In the genomic region with DNA sequence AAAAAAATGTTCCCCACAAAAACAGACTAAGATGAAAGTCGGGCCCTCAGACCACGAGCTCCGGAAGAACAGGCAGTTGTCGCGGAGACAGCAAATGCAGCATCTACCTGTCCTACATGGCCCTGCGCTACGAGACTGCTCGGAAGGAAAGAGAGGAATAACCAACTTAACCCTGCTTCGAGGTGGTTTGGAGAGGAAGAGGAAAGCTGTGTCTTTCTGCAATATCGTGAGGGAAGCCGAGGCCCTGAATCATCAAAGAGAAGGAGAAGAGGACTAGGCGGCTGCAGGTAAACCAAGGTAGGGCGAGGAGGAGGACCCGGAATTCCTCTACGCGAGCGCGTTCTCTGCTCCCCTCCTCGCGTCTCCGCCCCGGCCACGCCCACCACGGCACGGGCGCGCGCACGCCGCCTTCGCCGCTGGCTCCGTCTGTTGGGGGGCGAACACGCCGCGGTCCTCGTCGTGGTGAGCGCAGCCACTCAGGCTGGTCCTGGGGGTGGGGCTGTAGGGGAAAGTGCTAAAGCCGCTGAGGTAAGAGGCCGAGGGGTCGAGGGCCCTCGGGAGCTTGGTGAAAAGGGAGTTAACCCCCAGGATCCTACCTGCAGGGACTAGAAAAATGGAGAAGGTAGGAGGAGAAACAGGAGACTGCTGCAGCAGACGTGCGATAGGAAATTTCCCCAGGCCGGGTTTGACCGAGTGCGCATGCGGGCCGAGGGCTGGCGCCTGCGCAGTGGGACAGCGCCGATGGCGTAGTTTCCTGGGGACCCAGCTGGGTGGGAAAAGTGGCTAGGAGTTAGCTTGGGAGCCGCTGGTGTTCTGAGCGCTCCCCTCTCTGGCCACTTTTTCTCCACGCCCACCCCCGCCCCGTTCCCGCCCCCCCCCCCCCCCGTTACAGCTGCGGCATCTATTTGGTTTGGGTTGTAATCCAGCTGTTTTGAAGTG, we compare ENCODE assay signal across 9 cellular contexts. TPM values are rescaled to one million over a fixed set of nuclear protein-coding genes. Genes with fewer than 3 reads are reported as not detected.
DNase-seq lines count a peak whose midpoint lies in the region; ATAC-seq, FAIRE-seq and TF ChIP-seq lines count a peak whose summit lies in the region.
"Had no signal": no experiment of that assay in that cellular context is flagged by ENCODE, and none has a peak within 500 bp of the region (broad histone marks: within the 10 kb centered on the region; RNA-seq: fewer than 3 reads in every experiment).

ANAPC16 (plus strand) TSS at position 402 of the 939 bp plus-strand sequence. CDS start 7,903 bp downstream, outside the sequence.
ASCC1 (minus strand) TSS at position 666 of the 939 bp plus-strand sequence. CDS start 2,978 bp downstream, outside the sequence.

- H3K9ac ChIP-seq in kidney (ENCODE audit: low read length in 2 of 2) = peak within 1 kb of the TSS; percentile 90 to 97

- H3K27ac Mint-ChIP-seq in activated CD4-positive, alpha-beta T cell treated with anti-CD3 and anti-CD28 coated beads for 36 hours = peak within 1 kb of the TSS; percentile 97
- H3K27ac Mint-ChIP-seq in chondrocyte (ENCODE audit: unreplicated experiment) = peak within 1 kb of the TSS; percentile 99

- CTCF ChIA-PET in activated CD4-positive, alpha-beta T cell treated with anti-CD3 and anti-CD28 coated beads for 36 hours (lab: Charles Lee) = interaction anchor here (0.6 to 2.5 kb wide), 14 partner anchors 9 to 167 kb away, joined by 3 to 13 read pairs (median 4); partner anchors contain the start of gene DNAJB12

- H3K4me1 ChIP-seq in kidney (ENCODE audit: control insufficient read depth in 1 of 2, insufficient read depth in 1 of 2, low read depth in 1 of 2, low read length in 2 of 2) = peaks cover 6 to 19% of the 10 kb centered on the region in 2 donors

- peak within 1 kb of the TSS; percentile 91 for H3K4me3 Mint-ChIP-seq in activated CD4-positive, alpha-beta T cell treated with anti-CD3 and anti-CD28 coated beads for 36 hours
- H3K4me3 Mint-ChIP-seq in chondrocyte (ENCODE audit: unreplicated experiment) = peak within 1 kb of the TSS; percentile 95

- TF ChIP-seq CTCF in chondrocyte (IDR thresholded peaks at IDR 0.05) (peak; percentile 26), kidney (IDR thresholded peaks at IDR 0.05; ENCODE audit: borderline replicate concordance, extremely low read depth, insufficient read depth) (no peak)

- H3K4me3 ChIP-seq in kidney (ENCODE audit: low read length in 2 of 2) = peak within 1 kb of the TSS; percentile 88 to 94

- H3K36me3 Mint-ChIP-seq in activated CD4-positive, alpha-beta T cell treated with anti-CD3 and anti-CD28 coated beads for 36 hours (ENCODE audit: low read depth) = peaks cover 40% of the 10 kb centered on the region
- no peaks in the 10 kb centered on the region for H3K36me3 Mint-ChIP-seq in chondrocyte (ENCODE audit: low read depth)

- peaks cover 1 to 10% of the 10 kb centered on the region in 2 donors for H3K36me3 ChIP-seq in kidney (ENCODE audit: control insufficient read depth in 1 of 2, insufficient read depth in 2 of 2, low read length in 2 of 2)

- no peaks in the 10 kb centered on the region for H3K9me3 Mint-ChIP-seq in activated CD4-positive, alpha-beta T cell treated with anti-CD3 and anti-CD28 coated beads for 36 hours (ENCODE audit: low read depth)
- H3K9me3 Mint-ChIP-seq in chondrocyte (ENCODE audit: low read depth) = no peaks in the 10 kb centered on the region

- POLR2A ChIA-PET in activated CD4-positive, alpha-beta T cell treated with anti-CD3 and anti-CD28 coated beads for 36 hours (lab: Charles Lee) = interaction anchor here (0.5 to 1.7 kb wide), 12 partner anchors 13 to 477 kb away, joined by 3 to 12 read pairs (median 4); partner anchors contain the start of gene DDIT4

- H3K9me3 ChIP-seq in kidney (ENCODE audit: control insufficient read depth in 1 of 2, low read length in 2 of 2) = no peaks in the 10 kb centered on the region

- ATAC-seq in HG03439 (IDR thresholded peaks at IDR 0.05; ENCODE audit: unreplicated experiment) = peak; percentile 75
- ATAC-seq in activated CD4-positive, alpha-beta T cell treated with anti-CD3 and anti-CD28 coated beads for 36 hours = peak; percentile 77

- no peaks in the 10 kb centered on the region for H3K27me3 Mint-ChIP-seq in activated CD4-positive, alpha-beta T cell treated with anti-CD3 and anti-CD28 coated beads for 36 hours
- no peaks in the 10 kb centered on the region for H3K27me3 Mint-ChIP-seq in chondrocyte (ENCODE audit: low read depth)

- FAIRE-seq in kidney (lab: Jason Lieb, UNC) = no peak
- FAIRE-seq: TTC549 had no signal

- peak within 1 kb of the TSS; percentile 97 to 99 for H3K27ac ChIP-seq in kidney (ENCODE audit: low read depth in 2 of 2, low read length in 2 of 2)

- peak; percentile 95 for DNase-seq in Ammon's horn (ENCODE audit: low spot score)
- peak; percentile 74 for DNase-seq in GM19238 (ENCODE audit: insufficient read length, low spot score)
- DNase-seq in NCI-H524 (lab: John Stamatoyannopoulos, UW) = peak; percentile 38 to 69
- DNase-seq in activated CD4-positive, alpha-beta T cell treated with anti-CD3 and anti-CD28 coated beads for 36 hours = peak; percentile 96
- DNase-seq in chondrocyte (ENCODE audit: low spot score) = peak; percentile 92
- DNase-seq in kidney = peak; percentile 98
- DNase-seq in stimulated activated CD4-positive, alpha-beta T cell treated with anti-CD3 and anti-CD28 coated beads, Interleukin-15, amount 100 ng/mL, for 1 hour (ENCODE audit: low read depth in 1 of 2, low spot score in 1 of 2) = peak; percentile 91 to 95

- intact Hi-C loops in activated CD4-positive, alpha-beta T cell treated with anti-CD3 and anti-CD28 coated beads for 36 hours (cut with DNase I, micrococcal nuclease) = loop anchor here (1.0 to 5.0 kb wide), 11 partner anchors 44 to 1031 kb away; partner anchors contain the start of genes DDIT4 (in 1 of the 2), DNAJC9 (in 1 of the 2), MCU (in 1 of the 2) and MICU1 (in 1 of the 2)
- intact Hi-C loops in kidney (cut with DNase I) = no loop called here

- peaks cover 48% of the 10 kb centered on the region for H3K4me1 Mint-ChIP-seq in activated CD4-positive, alpha-beta T cell treated with anti-CD3 and anti-CD28 coated beads for 36 hours
- H3K4me1 Mint-ChIP-seq in chondrocyte (ENCODE audit: low read depth) = peaks cover 36% of the 10 kb centered on the region

RNA-seq across cellular contexts. Expression of gene ANAPC16, which starts in this region (rescaled TPM):
- 100 to 1,000 TPM in 1 of 2 experiments, 10 to 100 TPM in 1; 90.2 to 123 TPM for total RNA-seq in activated CD4-positive, alpha-beta T cell treated with anti-CD3 and anti-CD28 coated beads for 36 hours
- total RNA-seq in chondrocyte = 48.5 to 54.4 TPM (median 52.9 TPM) in 3 replicates
- total RNA-seq in kidney = 132 TPM
- 210 TPM for polyA plus RNA-seq in kidney (ENCODE audit: insufficient read depth, low read depth, low replicate concordance)

RNA-seq across cellular contexts. Expression of gene ASCC1, which starts in this region (rescaled TPM):
- total RNA-seq in activated CD4-positive, alpha-beta T cell treated with anti-CD3 and anti-CD28 coated beads for 36 hours = 10 to 100 TPM; 67.8 to 68.9 TPM
- 31.6 to 36.8 TPM (median 35.4 TPM) in 3 replicates for total RNA-seq in chondrocyte
- 36.1 TPM for total RNA-seq in kidney
- polyA plus RNA-seq in kidney (ENCODE audit: insufficient read depth, low read depth, low replicate concordance) = 24.0 TPM

Comparison
In these comparisons a context has a peak if more than half of its experiments do, and no peak if none do; other contexts are left out.
1. Peak in every context shown above with its lines: DNase-seq, ATAC-seq, H3K4me3 ChIP-seq and H3K27ac ChIP-seq.